In genomic region chr12:6211421-6211869, GRCh38 we compare ENCODE assay signal across 11 cellular contexts. TPM values are rescaled to one million over a fixed set of nuclear protein-coding genes. Genes with fewer than 3 reads are reported as not detected.
DNase-seq lines count a peak whose midpoint lies in the region; ATAC-seq, FAIRE-seq and TF ChIP-seq lines count a peak whose summit lies in the region.
"Had no signal": no experiment of that assay in that cellular context is flagged by ENCODE, and none has a peak within 500 bp of the region (broad histone marks: within the 10 kb centered on the region; RNA-seq: fewer than 3 reads in every experiment).

No MANE protein-coding gene starts in this region.

- H3K27me3 ChIP-seq in lower lobe of right lung (ENCODE audit: low read depth) = no peaks in the 10 kb centered on the region
- H3K27me3 ChIP-seq in tibial artery = no peaks in the 10 kb centered on the region
- H3K27me3 ChIP-seq: right atrium auricular region had no signal

- no peaks in the 10 kb centered on the region for H3K9me3 ChIP-seq in lower lobe of right lung
- no peaks in the 10 kb centered on the region for H3K9me3 ChIP-seq in tibial artery
- H3K9me3 ChIP-seq: right atrium auricular region had no signal

- H3K27ac ChIP-seq in cingulate gyrus (ENCODE audit: low read depth, low read length) (peak overlapping the region; percentile 54), lower lobe of right lung (peak overlapping the region; percentile 26), tibial artery (peak overlapping the region; percentile 86 to 92)
- H3K27ac ChIP-seq: right atrium auricular region had no signal

- H3K4me1 ChIP-seq in lower lobe of right lung (peaks cover 92% of the 10 kb centered on the region), tibial artery (peaks cover 0 to 100% (median 66%) of the 10 kb centered on the region in 4 donors)

- no peak for ATAC-seq in lower lobe of right lung
- ATAC-seq in HG02759 (IDR thresholded peaks at IDR 0.05; ENCODE audit: unreplicated experiment) = no peak

- no peak for FAIRE-seq in GM12891 (lab: Jason Lieb, UNC)

- intact Hi-C loops in lower lobe of right lung (cut with DNase I) = no loop called here
- intact Hi-C loops in tibial artery (cut with DNase I; ENCODE audit: low total_unique reads) = loop anchor here (10.0 kb wide), 1 partner anchor 323 kb away; the partner anchor contains the start of gene GAPDH

- peak; percentile 75 for DNase-seq in HFF-Myc (ENCODE audit: extremely low read depth, low read depth)
- DNase-seq in lower lobe of right lung = no peak
- no peak for DNase-seq in tibial artery
- DNase-seq in activated CD4-positive, alpha-beta T cell treated with anti-CD3 and anti-CD28 coated beads, Interleukin-2, amount 50 U/mL, for 4 hours = no peak
- DNase-seq in NCI-H524 (lab: John Stamatoyannopoulos, UW) = no peak
- DNase-seq in GM12891 (ENCODE audit: insufficient read length, low spot score) = no peak
- DNase-seq: dermis blood vessel endothelial cell, NCI-H187 treated with DMSO at 0.1 percent for 48 hours had no signal

- no peak for TF ChIP-seq POLR2A in GM12891 (IDR thresholded peaks at IDR 0.05; ENCODE audit: low read depth, low read length)

- no peak overlapping the region for H3K4me3 ChIP-seq in HFF-Myc (replicated peaks; ENCODE audit: low read depth, low read length)
- H3K4me3 ChIP-seq in lower lobe of right lung = no peak overlapping the region
- no peak overlapping the region for H3K4me3 ChIP-seq in tibial artery
- H3K4me3 ChIP-seq: right atrium auricular region had no signal

- TF ChIP-seq CTCF in HFF-Myc (IDR thresholded peaks at IDR 0.05; ENCODE audit: low read depth, low read length, missing control alignments) = no peak
- TF ChIP-seq CTCF in lower lobe of right lung (IDR thresholded peaks at IDR 0.05) = no peak
- TF ChIP-seq CTCF in tibial artery (IDR thresholded peaks at IDR 0.05) = no peak

- H3K36me3 ChIP-seq in lower lobe of right lung (peaks cover 36% of the 10 kb centered on the region), tibial artery (peaks cover 7 to 15% (median 8%) of the 10 kb centered on the region in 3 donors)

TF ChIP-seq in GM12891, 5 proteins besides CTCF, POLR2A, EP300 and RAD21:
- TF ChIP-seq POU2F2 (IDR thresholded peaks at IDR 0.05; ENCODE audit: low read depth, low read length) (no peak), PAX5 (IDR thresholded peaks at IDR 0.05; ENCODE audit: insufficient read depth, low read length, severe bottlenecking) (no peak), POLR2AphosphoS5 (IDR thresholded peaks at IDR 0.05; ENCODE audit: low read depth, low read length) (no peak)

RNA-seq across cellular contexts. Expression of gene CD9, which starts 11.2 kb away (rescaled TPM):
- 437 TPM for total RNA-seq in lower lobe of right lung
- 7.8 TPM for polyA plus RNA-seq in GM12891 (2012; ENCODE audit: low read depth, missing spikeins)

Comparison
In these comparisons a context has a peak if more than half of its experiments do, and no peak if none do; other contexts are left out.
1. H3K27ac ChIP-seq: peak in every context shown above with its lines; median percentile 89 in tibial artery; 54 in cingulate gyrus; 26 in lower lobe of right lung.